ENCODE assay signal across 22 cellular contexts in genomic region chr18:79011300-79011870, GRCh38. TPM values are rescaled to one million over a fixed set of nuclear protein-coding genes. Genes with fewer than 3 reads are reported as not detected.
"Had no signal": no experiment of that assay in that cellular context is flagged by ENCODE, and none has a peak within 500 bp of the region (broad histone marks: within the 10 kb centered on the region; RNA-seq: fewer than 3 reads in every experiment).

No MANE protein-coding gene starts in this region.

- H3K36me3 ChIP-seq: ascending aorta, breast epithelium, prostate gland, suprapubic skin, upper lobe of left lung had no signal

- H3K9me3 Mint-ChIP-seq: activated CD8-positive, alpha-beta T cell treated with anti-CD3 and anti-CD28 coated beads for 36 hours; activated T-cell treated with anti-CD3 and anti-CD28 coated beads, Interleukin-2, amount 50 U/mL, for 72 hours had no signal

- H3K27ac Mint-ChIP-seq: activated CD8-positive, alpha-beta T cell treated with anti-CD3 and anti-CD28 coated beads for 36 hours; activated T-cell treated with anti-CD3 and anti-CD28 coated beads, Interleukin-2, amount 50 U/mL, for 72 hours; dendritic cell treated with granulocyte-macrophage colony-stimulating factor and Interleukin-4, amounts not matched to agents 40 ng/mL and 50 ng/mL, for 4 days; nephron progenitor cell had no signal

- DNase-seq: activated CD8-positive, alpha-beta T cell treated with anti-CD3 and anti-CD28 coated beads for 36 hours; activated gamma-delta T cell treated with Interleukin-2 at 50 U/mL for 16 hours; activated T-cell treated with anti-CD3 and anti-CD28 coated beads, Interleukin-2, amount 50 U/mL, for 72 hours; effector memory CD4-positive, alpha-beta T cell; foreskin melanocyte; mesendoderm; nephron progenitor cell; right cardiac atrium; stimulated activated CD4-positive, alpha-beta T cell treated with anti-CD3 and anti-CD28 coated beads, Interleukin-4, amount 100 ng/mL, for 4 hours; stimulated activated CD8-positive, alpha-beta memory T cell treated with anti-CD3 and anti-CD28 coated beads, Interleukin-4, amount 100 ng/mL, for 48 hours; stimulated activated naive CD8-positive, alpha-beta T cell treated with anti-CD3 and anti-CD28 coated beads, Interleukin-15, Interleukin-2, amounts not matched to agents 100 U/mL and 50 U/mL, for 24 hours; T1000; upper lobe of left lung had no signal

- H3K27me3 ChIP-seq: ascending aorta, upper lobe of left lung had no signal

- H3K4me3 Mint-ChIP-seq: activated CD8-positive, alpha-beta T cell treated with anti-CD3 and anti-CD28 coated beads for 36 hours; dendritic cell treated with granulocyte-macrophage colony-stimulating factor and Interleukin-4, amounts not matched to agents 40 ng/mL and 50 ng/mL, for 4 days; nephron progenitor cell had no signal

- H3K9me3 ChIP-seq: ascending aorta, prostate gland, suprapubic skin, upper lobe of left lung had no signal

- H3K27ac ChIP-seq: ascending aorta, breast epithelium, prostate gland, suprapubic skin, upper lobe of left lung had no signal

- H3K4me1 ChIP-seq: ascending aorta, breast epithelium, prostate gland, suprapubic skin, upper lobe of left lung had no signal

- ATAC-seq: activated CD8-positive, alpha-beta T cell treated with anti-CD3 and anti-CD28 coated beads for 36 hours; right cardiac atrium; stimulated activated naive CD8-positive, alpha-beta T cell treated with anti-CD3 and anti-CD28 coated beads, Interleukin-15, Interleukin-2, amounts not matched to agents 100 U/mL and 50 U/mL, for 24 hours had no signal

- H3K4me1 Mint-ChIP-seq: nephron progenitor cell had no signal

- H3K4me3 ChIP-seq: ascending aorta, breast epithelium, prostate gland, smooth muscle cell, suprapubic skin, upper lobe of left lung had no signal

RNA-seq across cellular contexts. Expression of gene SALL3, which starts 31.8 kb away (rescaled TPM):
- total RNA-seq: activated CD8-positive, alpha-beta T cell treated with anti-CD3 and anti-CD28 coated beads for 36 hours; activated T-cell treated with anti-CD3 and anti-CD28 coated beads, Interleukin-2, amount 50 U/mL, for 72 hours; ascending aorta; breast epithelium; fibroblast of lung; liver; osteoblast had no signal
